In genomic region chr10:47553860-47554247, GRCh38 we compare ENCODE assay signal across 8 cellular contexts. TPM values are rescaled to one million over a fixed set of nuclear protein-coding genes. Genes with fewer than 3 reads are reported as not detected.
DNase-seq lines count a peak whose midpoint lies in the region; ATAC-seq, FAIRE-seq and TF ChIP-seq lines count a peak whose summit lies in the region.
"Not testable (repeated sequence)": the region's sequence is repeated elsewhere in the genome, so short reads cannot be mapped to it uniquely, and the experiment has no call there.

No MANE protein-coding gene starts in this region.

- H3K4me3 Mint-ChIP-seq in T-helper 17 cell (peak overlapping the region; percentile 99), progenitor cell of endocrine pancreas (ENCODE audit: low read depth) (peak overlapping the region; percentile 100)

- CTCF ChIA-PET in HepG2 (lab: Yijun Ruan, JAX; ENCODE audit: low intra/inter-chr PET ratio, low total read pairs): not testable (repeated sequence)

- TSS peak; percentile 91 for BruUV-seq in HepG2 (replicated peaks; lab: Mats Ljungman, UMichigan)

- TF ChIP-seq CTCF in DOHH2 (IDR thresholded peaks at IDR 0.05; ENCODE audit: low read depth, low read length, poor library complexity, severe bottlenecking); KMS-11 (conservative IDR thresholded peaks at IDR 0.05; ENCODE audit: low read depth, low read length); esophagus squamous epithelium (IDR thresholded peaks at IDR 0.05); HepG2 (CRISPR knock-in tag; IDR thresholded peaks at IDR 0.05); progenitor cell of endocrine pancreas (IDR thresholded peaks at IDR 0.05; ENCODE audit: unreplicated experiment); upper lobe of left lung (IDR thresholded peaks at IDR 0.05): not testable (repeated sequence)

- in situ Hi-C loops in HepG2 (cut with HindIII; ENCODE audit: extremely low pct_ligation_motif_present, low pct_unique_long_range_greater_than_20kb): not testable (repeated sequence)

- TF ChIP-seq POLR2A in esophagus squamous epithelium (IDR thresholded peaks at IDR 0.05); HepG2 (IDR thresholded peaks at IDR 0.05; ENCODE audit: insufficient read depth in 1 of 2, low read depth in 2 of 2, low read length in 2 of 2); upper lobe of left lung (IDR thresholded peaks at IDR 0.05): not testable (repeated sequence)

- TF ChIP-seq RAD21 in HepG2 (CRISPR knock-in tag; IDR thresholded peaks at IDR 0.05): not testable (repeated sequence)

- H3K4me1 Mint-ChIP-seq in T-helper 17 cell; progenitor cell of endocrine pancreas (ENCODE audit: low read depth): not testable (repeated sequence)

- 73% methylated on average over 6 of the region's 17 CpGs; no CpG with 5 or more reads in 1 of the 2 donors for WGBS in esophagus squamous epithelium, 2 donors
- 44% methylated on average over 11 of the region's 17 CpGs for WGBS in HepG2 (ENCODE audit: low lambda C conversion rate)
- WGBS in upper lobe of left lung, 2 donors: 32% methylated on average over 7 of the region's 17 CpGs; no CpG with 5 or more reads in 1 of the 2 donors

- not testable (repeated sequence) for DNase-seq in T-helper 17 cell; esophagus squamous epithelium (lab: John Stamatoyannopoulos, UW); HepG2 (ENCODE audit: low spot score); progenitor cell of endocrine pancreas (ENCODE audit: low spot score, unreplicated experiment); upper lobe of left lung
- peak; percentile 18 for DNase-seq in astrocyte of the hippocampus (ENCODE audit: low read depth, low spot score)

- not testable (repeated sequence) for H3K9me3 Mint-ChIP-seq in progenitor cell of endocrine pancreas (ENCODE audit: low read depth)

- intact Hi-C loops in esophagus squamous epithelium (cut with DNase I); HepG2 (cut with micrococcal nuclease; ENCODE audit: unreplicated experiment): not testable (repeated sequence)

- not testable (repeated sequence) for H3K36me3 Mint-ChIP-seq in T-helper 17 cell (ENCODE audit: low read depth); progenitor cell of endocrine pancreas (ENCODE audit: insufficient read depth)

- H3K4me1 ChIP-seq in DOHH2 (ENCODE audit: control insufficient read depth, low read length); KMS-11 (ENCODE audit: low read depth, poor library complexity, severe bottlenecking); esophagus squamous epithelium; upper lobe of left lung: not testable (repeated sequence)
- H3K4me1 ChIP-seq in HepG2 (ENCODE audit: insufficient read depth, low read length): peaks cover 28% of the 10 kb centered on the region

- FAIRE-seq in HepG2 (lab: Jason Lieb, UNC): not testable (repeated sequence)

- POLR2A ChIA-PET in HepG2 (lab: Yijun Ruan, JAX): not testable (repeated sequence)

- ATAC-seq in T-helper 17 cell; HepG2; upper lobe of left lung (ENCODE audit: low FRiP score in 2 of 2): not testable (repeated sequence)

- not testable (repeated sequence) for H3K9me2 ChIP-seq in DOHH2 (replicated peaks; ENCODE audit: control insufficient read depth, low read length)

- peak overlapping the region; percentile 94 for H3K27ac Mint-ChIP-seq in T-helper 17 cell
- not testable (repeated sequence) for H3K27ac Mint-ChIP-seq in progenitor cell of endocrine pancreas

- H3K4me2 ChIP-seq in DOHH2 (ENCODE audit: low read length) (peak overlapping the region; percentile 71), HepG2 (ENCODE audit: low read depth, low read length) (peak overlapping the region; percentile 61)
- H3K4me2 ChIP-seq in KMS-11: not testable (repeated sequence)

- H3K9ac ChIP-seq in KMS-11 (peak overlapping the region; percentile 66; the same call in 1 of the 2 replicates), HepG2 (ENCODE audit: insufficient read depth, low read depth, low read length) (peak overlapping the region; percentile 77)

- not testable (repeated sequence) for H3K9me3 ChIP-seq in DOHH2 (ENCODE audit: control insufficient read depth, insufficient read depth, low read length); T-helper 17 cell (ENCODE audit: control insufficient read depth, low read length, poor library complexity, severe bottlenecking); esophagus squamous epithelium; HepG2 (ENCODE audit: low read length); upper lobe of left lung

- H3K36me3 ChIP-seq in DOHH2 (ENCODE audit: control insufficient read depth, low read length); KMS-11 (ENCODE audit: insufficient read depth); esophagus squamous epithelium; HepG2 (replicated peaks in 1 of 2; ENCODE audit: control insufficient read depth in 1 of 2, insufficient read depth in 2 of 2, low read length in 2 of 2); upper lobe of left lung: not testable (repeated sequence)

- not testable (repeated sequence) for H3F3A ChIP-seq in DOHH2 (ENCODE audit: control insufficient read depth, insufficient read depth)

- not testable (repeated sequence) for H3K27me3 ChIP-seq in DOHH2 (ENCODE audit: control insufficient read depth, low read length); KMS-11 (ENCODE audit: insufficient read depth, low read depth); esophagus squamous epithelium; HepG2 (ENCODE audit: control insufficient read depth in 1 of 2, insufficient read depth in 2 of 2, low read length in 2 of 2); upper lobe of left lung

- not testable (repeated sequence) for H3K27me3 Mint-ChIP-seq in T-helper 17 cell, progenitor cell of endocrine pancreas

- H4K20me1 ChIP-seq in DOHH2 (ENCODE audit: control insufficient read depth, insufficient read depth, low read depth, low read length); KMS-11 (ENCODE audit: insufficient read depth); HepG2 (ENCODE audit: insufficient read depth, low read length): not testable (repeated sequence)

- H3K27ac ChIP-seq in DOHH2 (ENCODE audit: low read depth, low read length): peak overlapping the region; percentile 50; the same call in 1 of the 2 replicates
- H3K27ac ChIP-seq in KMS-11: peak overlapping the region; percentile 36; the same call in 1 of the 2 replicates
- peak overlapping the region; percentile 81 to 92 (median 87) for H3K27ac ChIP-seq in esophagus squamous epithelium
- H3K27ac ChIP-seq in HepG2 (ENCODE audit: extremely low read length, insufficient read depth, low read length): peak overlapping the region; percentile 82
- H3K27ac ChIP-seq in upper lobe of left lung: peak overlapping the region; percentile 70 to 87 (median 83)

- not testable (repeated sequence) for TF ChIP-seq EP300 in HepG2 (IDR thresholded peaks at IDR 0.05; ENCODE audit: low read depth in 2 of 2, low read length in 2 of 2); HepG2 (CRISPR knock-in tag; IDR thresholded peaks at IDR 0.05; ENCODE audit: borderline replicate concordance); upper lobe of left lung (IDR thresholded peaks at IDR 0.05)

- H3K79me2 ChIP-seq in DOHH2 (ENCODE audit: control insufficient read depth, low read length); KMS-11 (ENCODE audit: insufficient read depth, low read depth); HepG2 (ENCODE audit: insufficient read depth, low read length): not testable (repeated sequence)

- H3K4me3 ChIP-seq in DOHH2 (ENCODE audit: low read length) (peak overlapping the region; percentile 78), esophagus squamous epithelium (peak overlapping the region; percentile 43 to 84 (median 68)), HepG2 (replicated peaks in 1 of 3; ENCODE audit: insufficient read depth in 1 of 3, low read depth in 2 of 3, low read length in 3 of 3) (peak overlapping the region; percentile 42 to 83 (median 56); a peak in 5 of 6 replicates), upper lobe of left lung (peak overlapping the region in 3 of 4 donors; percentile 54 to 77 (median 72))
- H3K4me3 ChIP-seq in KMS-11 (IDR thresholded peaks at IDR 0.05; ENCODE audit: insufficient read depth, low read depth, low read length): not testable (repeated sequence)

- peak overlapping the region; percentile 67; the same call in 1 of the 2 replicates for H2AFZ ChIP-seq in KMS-11 (ENCODE audit: low read depth)
- H2AFZ ChIP-seq in HepG2 (ENCODE audit: low read length): not testable (repeated sequence)

RNA-seq across cellular contexts. Expression of gene AGAP9, which starts 30.4 kb away (rescaled TPM):
- 10 to 100 TPM; 12.0 to 14.5 TPM for total RNA-seq in T-helper 17 cell
- 1 to 10 TPM in 3 of 4 donors, under 1 TPM in 1; 0.94 to 8.8 (median 3.3) TPM for total RNA-seq in esophagus squamous epithelium
- total RNA-seq in HepG2 (2016; rRNA removed; fragmentation: Illumina TruSeq; extraction: Trizol): 2.3 and 5.1 TPM in 2 replicates
- 4.4 and 5.3 TPM in 2 replicates for total RNA-seq in HepG2 (2016; cell fraction: cytosol; rRNA removed; fragmentation: Illumina TruSeq; extraction: Trizol; ENCODE audit: low read depth)
- 1.9 and 5.6 TPM in 2 replicates for total RNA-seq in HepG2 (2016; cell fraction: insoluble cytoplasmic fraction; rRNA removed; fragmentation: Illumina TruSeq; extraction: Trizol)
- total RNA-seq in HepG2 (2016; cell fraction: membrane; rRNA removed; fragmentation: Illumina TruSeq; extraction: Trizol): 4.3 and 5.0 TPM in 2 replicates
- 7.7 TPM in 2 replicates for total RNA-seq in HepG2 (2016; cell fraction: nucleus; rRNA removed; fragmentation: Illumina TruSeq; extraction: Trizol)
- polyA plus RNA-seq in HepG2 (2011; rRNA removed): 12.0 TPM in 2 replicates
- polyA plus RNA-seq in HepG2 (2011; cell fraction: cytosol; rRNA removed): 2.7 and 3.2 TPM in 2 replicates
- 41.4 and 47.5 TPM in 2 replicates for polyA plus RNA-seq in HepG2 (2011; cell fraction: nucleus; rRNA removed)
- 6.1 and 6.3 TPM in 2 replicates for polyA plus RNA-seq in HepG2 (2012)
- polyA plus RNA-seq in HepG2 (2016; cell fraction: cytosol; fragmentation: Illumina TruSeq; extraction: Trizol; ENCODE audit: low read depth): 0.62 and 0.65 TPM in 2 replicates
- 2.5 and 2.7 TPM in 2 replicates for polyA plus RNA-seq in HepG2 (2016; cell fraction: insoluble cytoplasmic fraction; fragmentation: Illumina TruSeq; extraction: Trizol; ENCODE audit: low read depth)
- polyA plus RNA-seq in HepG2 (2016; cell fraction: membrane; fragmentation: Illumina TruSeq; extraction: Trizol; ENCODE audit: low read depth): 1.6 and 2.0 TPM in 2 replicates
- 44.3 and 47.1 TPM in 2 replicates for polyA plus RNA-seq in HepG2 (2016; cell fraction: nucleus; fragmentation: Illumina TruSeq; extraction: Trizol; ENCODE audit: insufficient read depth, low read depth)
- polyA minus RNA-seq in HepG2 (2011; rRNA and poly(A)+ RNA removed; ENCODE audit: low replicate concordance): 4.2 and 8.1 TPM in 2 replicates
- 1.2 and 1.7 TPM in 2 replicates for polyA minus RNA-seq in HepG2 (2011; cell fraction: cytosol; rRNA and poly(A)+ RNA removed)
- 14.2 and 16.0 TPM in 2 replicates for polyA minus RNA-seq in HepG2 (2011; cell fraction: nucleus; rRNA and poly(A)+ RNA removed)
- 20.3 and 21.7 TPM in 2 replicates for total RNA-seq in progenitor cell of endocrine pancreas
- 10 to 100 TPM in 2 of 6 donors, 1 to 10 TPM in 4; 3.6 to 40.9 (median 8.5) TPM for total RNA-seq in upper lobe of left lung

Comparison
In these comparisons a context has a peak if more than half of its experiments do, and no peak if none do; other contexts are left out.
1. H3K27ac ChIP-seq: peak in every context shown above with its lines; median percentile 87 in esophagus squamous epithelium; 83 in upper lobe of left lung; 82 in HepG2; 50 in DOHH2; 36 in KMS-11.